In genomic region chr7:51521649-51522048, GRCh38 we compare ENCODE assay signal across 19 cellular contexts.
"Had no signal": no experiment of that assay in that cellular context is flagged by ENCODE, and none has a peak within 500 bp of the region (broad histone marks: within the 10 kb centered on the region; RNA-seq: fewer than 3 reads in every experiment).

No MANE protein-coding gene starts in this region.

- ATAC-seq: foreskin keratinocyte, gastroesophageal sphincter, heart right ventricle, left cardiac atrium, left lung, left ventricle myocardium superior, lower lobe of right lung, mucosa of descending colon had no signal

- H3K4me1 ChIP-seq: esophagus muscularis mucosa, foreskin keratinocyte, gastroesophageal sphincter, heart right ventricle, left lung, lower lobe of right lung had no signal

- H3K36me3 Mint-ChIP-seq: mesothelial cell of epicardium, naive B cell had no signal

- H3K4me1 Mint-ChIP-seq: mesothelial cell of epicardium, naive B cell had no signal

- DNase-seq: dermis blood vessel endothelial cell; dorsolateral prefrontal cortex; effector CD4-positive, alpha-beta T cell; effector memory CD4-positive, alpha-beta T cell; foreskin keratinocyte; head of caudate nucleus; heart right ventricle; hippocampal formation; left cardiac atrium; left lung; left ventricle myocardium superior; lower lobe of right lung; mesenchymal stem cell; mucosa of descending colon; naive B cell had no signal

- H3K36me3 ChIP-seq: esophagus muscularis mucosa, gastroesophageal sphincter, heart right ventricle, left lung, lower lobe of right lung had no signal

- H3K9me3 ChIP-seq: esophagus muscularis mucosa, gastroesophageal sphincter, heart right ventricle, left lung, lower lobe of right lung, mucosa of descending colon had no signal

- H3K4me3 Mint-ChIP-seq: mesothelial cell of epicardium, naive B cell had no signal

- H3K27ac ChIP-seq: coronary artery, dorsolateral prefrontal cortex, esophagus muscularis mucosa, foreskin keratinocyte, gastroesophageal sphincter, heart right ventricle, left lung, lower lobe of right lung had no signal

- H3K27ac Mint-ChIP-seq: mesothelial cell of epicardium, naive B cell had no signal

- H3K27me3 ChIP-seq: esophagus muscularis mucosa, foreskin keratinocyte, gastroesophageal sphincter, heart right ventricle, left lung had no signal

- H3K27me3 Mint-ChIP-seq: naive B cell had no signal

- H3K4me3 ChIP-seq: coronary artery, dorsolateral prefrontal cortex, esophagus muscularis mucosa, gastroesophageal sphincter, heart right ventricle, left lung, lower lobe of right lung, mucosa of descending colon had no signal

- H3K9me3 Mint-ChIP-seq: mesothelial cell of epicardium had no signal
